Comparison of ENCODE assay signal across 1 cellular context in the genomic region with DNA sequence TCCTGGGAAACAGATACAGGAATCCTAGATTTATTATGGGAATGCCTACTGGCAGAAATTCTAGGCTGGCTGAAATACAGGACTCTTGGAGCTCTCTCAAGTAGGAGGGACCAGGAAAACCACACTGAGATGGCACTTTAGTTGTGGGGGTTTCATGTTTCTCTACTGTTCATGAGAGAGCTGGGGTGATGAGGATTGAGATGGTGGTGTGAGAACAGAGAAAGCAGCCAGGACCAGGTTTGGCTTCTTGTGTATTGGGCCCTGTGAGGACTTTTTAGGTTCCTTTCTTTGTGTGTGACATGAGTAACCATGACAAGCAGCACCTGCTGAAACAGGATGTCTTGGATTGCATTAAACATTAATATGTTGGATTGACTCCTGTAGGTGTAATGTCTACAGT.
TF ChIP-seq lines count a peak whose summit lies in the region.

No MANE protein-coding gene starts in this region.

TF ChIP-seq in GM23338, 12 proteins besides CTCF, POLR2A, EP300 and RAD21 (continued from another document):
- TF ChIP-seq, protein P1, sequence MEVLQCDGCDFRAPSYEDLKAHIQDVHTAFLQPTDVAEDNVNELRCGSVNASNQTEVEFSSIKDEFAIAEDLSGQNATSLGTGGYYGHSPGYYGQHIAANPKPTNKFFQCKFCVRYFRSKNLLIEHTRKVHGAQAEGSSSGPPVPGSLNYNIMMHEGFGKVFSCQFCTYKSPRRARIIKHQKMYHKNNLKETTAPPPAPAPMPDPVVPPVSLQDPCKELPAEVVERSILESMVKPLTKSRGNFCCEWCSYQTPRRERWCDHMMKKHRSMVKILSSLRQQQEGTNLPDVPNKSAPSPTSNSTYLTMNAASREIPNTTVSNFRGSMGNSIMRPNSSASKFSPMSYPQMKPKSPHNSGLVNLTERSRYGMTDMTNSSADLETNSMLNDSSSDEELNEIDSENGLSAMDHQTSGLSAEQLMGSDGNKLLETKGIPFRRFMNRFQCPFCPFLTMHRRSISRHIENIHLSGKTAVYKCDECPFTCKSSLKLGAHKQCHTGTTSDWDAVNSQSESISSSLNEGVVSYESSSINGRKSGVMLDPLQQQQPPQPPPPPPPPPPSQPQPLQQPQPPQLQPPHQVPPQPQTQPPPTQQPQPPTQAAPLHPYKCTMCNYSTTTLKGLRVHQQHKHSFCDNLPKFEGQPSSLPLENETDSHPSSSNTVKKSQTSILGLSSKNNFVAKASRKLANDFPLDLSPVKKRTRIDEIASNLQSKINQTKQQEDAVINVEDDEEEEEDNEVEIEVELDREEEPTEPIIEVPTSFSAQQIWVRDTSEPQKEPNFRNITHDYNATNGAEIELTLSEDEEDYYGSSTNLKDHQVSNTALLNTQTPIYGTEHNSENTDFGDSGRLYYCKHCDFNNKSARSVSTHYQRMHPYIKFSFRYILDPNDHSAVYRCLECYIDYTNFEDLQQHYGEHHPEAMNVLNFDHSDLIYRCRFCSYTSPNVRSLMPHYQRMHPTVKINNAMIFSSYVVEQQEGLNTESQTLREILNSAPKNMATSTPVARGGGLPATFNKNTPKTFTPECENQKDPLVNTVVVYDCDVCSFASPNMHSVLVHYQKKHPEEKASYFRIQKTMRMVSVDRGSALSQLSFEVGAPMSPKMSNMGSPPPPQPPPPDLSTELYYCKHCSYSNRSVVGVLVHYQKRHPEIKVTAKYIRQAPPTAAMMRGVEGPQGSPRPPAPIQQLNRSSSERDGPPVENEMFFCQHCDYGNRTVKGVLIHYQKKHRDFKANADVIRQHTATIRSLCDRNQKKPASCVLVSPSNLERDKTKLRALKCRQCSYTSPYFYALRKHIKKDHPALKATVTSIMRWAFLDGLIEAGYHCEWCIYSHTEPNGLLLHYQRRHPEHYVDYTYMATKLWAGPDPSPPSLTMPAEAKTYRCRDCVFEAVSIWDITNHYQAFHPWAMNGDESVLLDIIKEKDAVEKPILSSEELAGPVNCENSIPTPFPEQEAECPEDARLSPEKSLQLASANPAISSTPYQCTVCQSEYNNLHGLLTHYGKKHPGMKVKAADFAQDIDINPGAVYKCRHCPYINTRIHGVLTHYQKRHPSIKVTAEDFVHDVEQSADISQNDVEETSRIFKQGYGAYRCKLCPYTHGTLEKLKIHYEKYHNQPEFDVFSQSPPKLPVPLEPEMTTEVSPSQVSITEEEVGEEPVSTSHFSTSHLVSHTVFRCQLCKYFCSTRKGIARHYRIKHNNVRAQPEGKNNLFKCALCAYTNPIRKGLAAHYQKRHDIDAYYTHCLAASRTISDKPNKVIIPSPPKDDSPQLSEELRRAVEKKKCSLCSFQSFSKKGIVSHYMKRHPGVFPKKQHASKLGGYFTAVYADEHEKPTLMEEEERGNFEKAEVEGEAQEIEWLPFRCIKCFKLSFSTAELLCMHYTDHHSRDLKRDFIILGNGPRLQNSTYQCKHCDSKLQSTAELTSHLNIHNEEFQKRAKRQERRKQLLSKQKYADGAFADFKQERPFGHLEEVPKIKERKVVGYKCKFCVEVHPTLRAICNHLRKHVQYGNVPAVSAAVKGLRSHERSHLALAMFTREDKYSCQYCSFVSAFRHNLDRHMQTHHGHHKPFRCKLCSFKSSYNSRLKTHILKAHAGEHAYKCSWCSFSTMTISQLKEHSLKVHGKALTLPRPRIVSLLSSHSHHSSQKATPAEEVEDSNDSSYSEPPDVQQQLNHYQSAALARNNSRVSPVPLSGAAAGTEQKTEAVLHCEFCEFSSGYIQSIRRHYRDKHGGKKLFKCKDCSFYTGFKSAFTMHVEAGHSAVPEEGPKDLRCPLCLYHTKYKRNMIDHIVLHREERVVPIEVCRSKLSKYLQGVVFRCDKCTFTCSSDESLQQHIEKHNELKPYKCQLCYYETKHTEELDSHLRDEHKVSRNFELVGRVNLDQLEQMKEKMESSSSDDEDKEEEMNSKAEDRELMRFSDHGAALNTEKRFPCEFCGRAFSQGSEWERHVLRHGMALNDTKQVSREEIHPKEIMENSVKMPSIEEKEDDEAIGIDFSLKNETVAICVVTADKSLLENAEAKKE (CRISPR knock-in tag; IDR thresholded peaks at IDR 0.05): no peak
- TF ChIP-seq ETS1 (IDR thresholded peaks at IDR 0.05) (no peak), POLR2AphosphoS5 (IDR thresholded peaks at IDR 0.05; ENCODE audit: low read depth) (no peak), CREB1 (CRISPR knock-in tag; IDR thresholded peaks at IDR 0.05; ENCODE audit: low read depth) (no peak), REST (IDR thresholded peaks at IDR 0.05; ENCODE audit: unreplicated experiment) (no peak), NANOG (IDR thresholded peaks at IDR 0.05; ENCODE audit: borderline replicate concordance) (no peak), JUNB (IDR thresholded peaks at IDR 0.05; ENCODE audit: unreplicated experiment) (no peak), ZNF114 (CRISPR knock-in tag; IDR thresholded peaks at IDR 0.05) (no peak), EZH2 (IDR thresholded peaks at IDR 0.05; ENCODE audit: low read depth, unreplicated experiment) (no peak), ZNF331 (CRISPR knock-in tag; IDR thresholded peaks at IDR 0.05; ENCODE audit: low read depth) (no peak), EZH2phosphoT487 (IDR thresholded peaks at IDR 0.05; ENCODE audit: unreplicated experiment) (no peak)
